Comparison of ENCODE assay signal across 27 cellular contexts in the genomic region with DNA sequence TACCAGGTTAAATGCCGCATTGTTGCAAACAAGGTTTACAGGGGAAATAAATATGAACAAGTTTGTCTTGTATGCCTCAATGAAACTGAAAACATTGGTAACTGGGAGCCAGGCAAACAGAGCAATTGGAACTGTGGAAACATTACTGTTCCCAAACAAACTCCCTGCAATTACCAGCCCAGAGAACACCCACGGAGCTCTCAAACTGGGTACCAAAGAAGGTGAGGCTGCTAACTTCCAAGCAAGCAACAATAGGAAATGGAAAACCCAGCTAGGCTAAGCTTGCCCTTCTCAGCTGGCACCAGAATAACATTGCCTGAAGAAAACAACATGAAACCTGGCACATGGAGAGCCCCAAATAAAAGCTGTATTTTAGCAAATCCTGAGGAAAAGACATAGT.
"Had no signal": no experiment of that assay in that cellular context is flagged by ENCODE, and none has a peak within 500 bp of the region (broad histone marks: within the 10 kb centered on the region; RNA-seq: fewer than 3 reads in every experiment).

No MANE protein-coding gene starts in this region.

- H3K4me2 ChIP-seq: hepatocyte had no signal

- H3K27me3 ChIP-seq: adrenal gland, hepatocyte, stomach, suprapubic skin, vagina had no signal

- H3K4me3 ChIP-seq: adrenal gland, dorsolateral prefrontal cortex, hepatocyte, stomach, suprapubic skin, vagina had no signal

- H3K36me3 Mint-ChIP-seq: activated CD8-positive, alpha-beta memory T cell treated with anti-CD3 and anti-CD28 coated beads, Interleukin-2, amount 10 ng/mL, durations not matched to agents 7 days and 5 days; activated naive CD4-positive, alpha-beta T cell treated with anti-CD3 and anti-CD28 coated beads, Interleukin-2, amount 50 U/mL, for 24 hours; immature natural killer cell; stimulated activated memory B cell treated with anti-CD40 and anti-IgM and Interleukin-4, amounts not matched to agents 10 μg/mL and 1 μg/mL and 100 μg/mL, for 72 hours had no signal

- H3K79me2 ChIP-seq: hepatocyte had no signal

- H3K27ac Mint-ChIP-seq: activated CD4-positive, alpha-beta T cell treated with anti-CD3 and anti-CD28 coated beads, Interleukin-2, amount 10 ng/mL, durations not matched to agents 7 days and 5 days; activated CD8-positive, alpha-beta memory T cell treated with anti-CD3 and anti-CD28 coated beads, Interleukin-2, amount 10 ng/mL, durations not matched to agents 7 days and 5 days; activated CD8-positive, alpha-beta T cell treated with anti-CD3 and anti-CD28 coated beads for 36 hours; activated naive CD4-positive, alpha-beta T cell treated with anti-CD3 and anti-CD28 coated beads, Interleukin-2, amount 50 U/mL, for 24 hours; activated T-helper 1 cell treated with anti-CD3 and anti-CD28 coated beads, Interleukin-12 subunit alpha, Interleukin-12 subunit beta, Interleukin-2, Interleukin-4 antibody, amounts not matched to agents 30 ng/mL and 10 ng/mL and 1 ng/mL, durations not matched to agents 14 hours and 24 hours and 36 hours; effector memory CD8-positive, alpha-beta T cell; immature natural killer cell; nephron progenitor cell; stimulated activated memory B cell treated with anti-CD40 and anti-IgM and Interleukin-4, amounts not matched to agents 10 μg/mL and 1 μg/mL and 100 μg/mL, for 72 hours had no signal

- H3K27me3 Mint-ChIP-seq: activated CD4-positive, alpha-beta T cell treated with anti-CD3 and anti-CD28 coated beads, Interleukin-2, amount 10 ng/mL, durations not matched to agents 7 days and 5 days; activated CD8-positive, alpha-beta memory T cell treated with anti-CD3 and anti-CD28 coated beads, Interleukin-2, amount 10 ng/mL, durations not matched to agents 7 days and 5 days; activated CD8-positive, alpha-beta T cell treated with anti-CD3 and anti-CD28 coated beads for 36 hours; effector memory CD8-positive, alpha-beta T cell; stimulated activated memory B cell treated with anti-CD40 and anti-IgM and Interleukin-4, amounts not matched to agents 10 μg/mL and 1 μg/mL and 100 μg/mL, for 72 hours had no signal

- H3K36me3 ChIP-seq: adrenal gland, stomach, suprapubic skin, vagina had no signal

- H3K9me3 Mint-ChIP-seq: activated CD4-positive, alpha-beta T cell treated with anti-CD3 and anti-CD28 coated beads, Interleukin-2, amount 10 ng/mL, durations not matched to agents 7 days and 5 days; activated CD8-positive, alpha-beta T cell treated with anti-CD3 and anti-CD28 coated beads for 36 hours; activated naive CD4-positive, alpha-beta T cell treated with anti-CD3 and anti-CD28 coated beads, Interleukin-2, amount 50 U/mL, for 24 hours; activated T-helper 1 cell treated with anti-CD3 and anti-CD28 coated beads, Interleukin-12 subunit alpha, Interleukin-12 subunit beta, Interleukin-2, Interleukin-4 antibody, amounts not matched to agents 30 ng/mL and 10 ng/mL and 1 ng/mL, durations not matched to agents 14 hours and 24 hours and 36 hours; effector memory CD8-positive, alpha-beta T cell; nephron progenitor cell; stimulated activated memory B cell treated with anti-CD40 and anti-IgM and Interleukin-4, amounts not matched to agents 10 μg/mL and 1 μg/mL and 100 μg/mL, for 72 hours had no signal

- DNase-seq: activated CD4-positive, alpha-beta T cell treated with anti-CD3 and anti-CD28 coated beads, Interleukin-2, amount 10 ng/mL, durations not matched to agents 7 days and 5 days; activated CD4-positive, CD25-positive, alpha-beta regulatory T cell treated with anti-CD3 and anti-CD28 coated beads, Interleukin-2, amount 50 U/mL, for 72 hours; activated CD8-positive, alpha-beta memory T cell treated with anti-CD3 and anti-CD28 coated beads, Interleukin-2, amount 10 ng/mL, durations not matched to agents 7 days and 5 days; activated CD8-positive, alpha-beta T cell treated with anti-CD3 and anti-CD28 coated beads for 36 hours; activated gamma-delta T cell treated with Interleukin-2 at 50 U/mL for 16 hours; activated T-cell treated with anti-CD3 and anti-CD28 coated beads for 4 hours; adrenal gland; dorsolateral prefrontal cortex; effector memory CD8-positive, alpha-beta T cell; foreskin melanocyte; immature natural killer cell; left ventricle myocardium superior; mammary epithelial cell; nephron progenitor cell; nucleus accumbens; small intestine; stimulated activated CD4-positive, alpha-beta T cell treated with anti-CD3 and anti-CD28 coated beads, Interleukin-15, amount 100 ng/mL, for 24 hours; stomach; trophoblast cell had no signal

- ATAC-seq: activated CD8-positive, alpha-beta memory T cell treated with anti-CD3 and anti-CD28 coated beads, Interleukin-2, amount 10 ng/mL, durations not matched to agents 7 days and 5 days; activated CD8-positive, alpha-beta T cell treated with anti-CD3 and anti-CD28 coated beads for 36 hours; effector memory CD8-positive, alpha-beta T cell; esophagus mucosa; left ventricle myocardium superior; sciatic nerve; stimulated activated memory B cell treated with anti-CD40 and anti-IgM and Interleukin-4, amounts not matched to agents 10 μg/mL and 1 μg/mL and 100 μg/mL, for 72 hours had no signal

- H3K4me3 Mint-ChIP-seq: activated CD4-positive, alpha-beta T cell treated with anti-CD3 and anti-CD28 coated beads, Interleukin-2, amount 10 ng/mL, durations not matched to agents 7 days and 5 days; activated CD8-positive, alpha-beta memory T cell treated with anti-CD3 and anti-CD28 coated beads, Interleukin-2, amount 10 ng/mL, durations not matched to agents 7 days and 5 days; activated CD8-positive, alpha-beta T cell treated with anti-CD3 and anti-CD28 coated beads for 36 hours; activated naive CD4-positive, alpha-beta T cell treated with anti-CD3 and anti-CD28 coated beads, Interleukin-2, amount 50 U/mL, for 24 hours; activated T-helper 1 cell treated with anti-CD3 and anti-CD28 coated beads, Interleukin-12 subunit alpha, Interleukin-12 subunit beta, Interleukin-2, Interleukin-4 antibody, amounts not matched to agents 30 ng/mL and 10 ng/mL and 1 ng/mL, durations not matched to agents 14 hours and 24 hours and 36 hours; effector memory CD8-positive, alpha-beta T cell; immature natural killer cell; nephron progenitor cell; stimulated activated memory B cell treated with anti-CD40 and anti-IgM and Interleukin-4, amounts not matched to agents 10 μg/mL and 1 μg/mL and 100 μg/mL, for 72 hours had no signal

- H3K4me1 ChIP-seq: adrenal gland, stomach, suprapubic skin, vagina had no signal

- H3K4me1 Mint-ChIP-seq: activated CD4-positive, alpha-beta T cell treated with anti-CD3 and anti-CD28 coated beads, Interleukin-2, amount 10 ng/mL, durations not matched to agents 7 days and 5 days; activated CD8-positive, alpha-beta memory T cell treated with anti-CD3 and anti-CD28 coated beads, Interleukin-2, amount 10 ng/mL, durations not matched to agents 7 days and 5 days; activated naive CD4-positive, alpha-beta T cell treated with anti-CD3 and anti-CD28 coated beads, Interleukin-2, amount 50 U/mL, for 24 hours; immature natural killer cell; stimulated activated memory B cell treated with anti-CD40 and anti-IgM and Interleukin-4, amounts not matched to agents 10 μg/mL and 1 μg/mL and 100 μg/mL, for 72 hours had no signal

- H3K27ac ChIP-seq: adrenal gland, dorsolateral prefrontal cortex, hepatocyte, stomach, suprapubic skin, vagina had no signal
